In the genomic region with DNA sequence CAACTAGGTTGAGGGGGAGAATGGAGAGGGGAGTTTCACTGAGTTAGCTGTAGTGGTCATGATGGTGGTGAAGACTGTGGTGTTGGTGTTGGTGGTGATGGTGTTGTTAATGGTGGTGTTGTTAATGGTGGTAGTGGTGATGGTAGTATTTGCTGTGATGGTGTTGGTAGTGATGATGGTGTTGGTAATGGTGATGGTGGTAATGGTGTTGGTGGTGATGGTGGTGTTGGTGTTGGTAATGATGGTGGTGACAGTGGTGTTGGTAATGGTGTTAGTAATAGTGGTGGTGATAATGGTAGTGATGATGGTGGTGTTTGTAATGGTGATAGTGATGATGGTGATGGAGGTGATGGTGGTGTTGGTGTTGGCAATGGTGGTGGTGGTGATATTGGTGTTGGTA, we compare ENCODE assay signal across 2 cellular contexts.
TF ChIP-seq lines count a peak whose summit lies in the region.

No MANE protein-coding gene starts in this region.

TF ChIP-seq in HEK293, 187 proteins besides CTCF, POLR2A, EP300 and RAD21 (continues in another document):
- TF ChIP-seq ZNF768 (tag by site-specific recombination; IDR thresholded peaks at IDR 0.05) (no peak), GLI4 (tag by site-specific recombination; IDR thresholded peaks at IDR 0.05) (no peak), ZNF266 (tag by site-specific recombination; IDR thresholded peaks at IDR 0.05; ENCODE audit: low read depth) (0 out of 2 replicates have a peak, but pooled peaks have one; percentile 38), ZNF549 (tag by site-specific recombination; IDR thresholded peaks at IDR 0.05) (no peak), SP3 (tag by site-specific recombination; IDR thresholded peaks at IDR 0.05) (no peak), ZNF600 (tag by site-specific recombination; IDR thresholded peaks at IDR 0.05) (no peak), ZNF677 (tag by site-specific recombination; IDR thresholded peaks at IDR 0.05) (no peak), SALL2 (tag by site-specific recombination; IDR thresholded peaks at IDR 0.05; ENCODE audit: borderline replicate concordance) (0 out of 2 replicates have a peak, but pooled peaks have one; percentile 65), ZNF501 (tag by site-specific recombination; IDR thresholded peaks at IDR 0.05) (no peak), ZNF184 (tag by site-specific recombination; IDR thresholded peaks at IDR 0.05) (no peak), ZNF391 (tag by site-specific recombination; IDR thresholded peaks at IDR 0.05; ENCODE audit: borderline replicate concordance, low read depth) (no peak)
- TF ChIP-seq, protein P1, sequence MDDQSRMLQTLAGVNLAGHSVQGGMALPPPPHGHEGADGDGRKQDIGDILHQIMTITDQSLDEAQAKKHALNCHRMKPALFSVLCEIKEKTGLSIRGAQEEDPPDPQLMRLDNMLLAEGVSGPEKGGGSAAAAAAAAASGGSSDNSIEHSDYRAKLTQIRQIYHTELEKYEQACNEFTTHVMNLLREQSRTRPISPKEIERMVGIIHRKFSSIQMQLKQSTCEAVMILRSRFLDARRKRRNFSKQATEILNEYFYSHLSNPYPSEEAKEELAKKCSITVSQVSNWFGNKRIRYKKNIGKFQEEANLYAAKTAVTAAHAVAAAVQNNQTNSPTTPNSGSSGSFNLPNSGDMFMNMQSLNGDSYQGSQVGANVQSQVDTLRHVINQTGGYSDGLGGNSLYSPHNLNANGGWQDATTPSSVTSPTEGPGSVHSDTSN (CRISPR knock-in tag; IDR thresholded peaks at IDR 0.05) = no peak
- TF ChIP-seq, protein P2, sequence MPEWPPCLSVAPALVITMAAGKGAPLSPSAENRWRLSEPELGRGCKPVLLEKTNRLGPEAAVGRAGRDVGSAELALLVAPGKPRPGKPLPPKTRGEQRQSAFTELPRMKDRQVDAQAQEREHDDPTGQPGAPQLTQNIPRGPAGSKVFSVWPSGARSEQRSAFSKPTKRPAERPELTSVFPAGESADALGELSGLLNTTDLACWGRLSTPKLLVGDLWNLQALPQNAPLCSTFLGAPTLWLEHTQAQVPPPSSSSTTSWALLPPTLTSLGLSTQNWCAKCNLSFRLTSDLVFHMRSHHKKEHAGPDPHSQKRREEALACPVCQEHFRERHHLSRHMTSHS (tag by site-specific recombination; IDR thresholded peaks at IDR 0.05) = peak; percentile 61; the same call in 1 of the 2 replicates
- TF ChIP-seq, protein P3, sequence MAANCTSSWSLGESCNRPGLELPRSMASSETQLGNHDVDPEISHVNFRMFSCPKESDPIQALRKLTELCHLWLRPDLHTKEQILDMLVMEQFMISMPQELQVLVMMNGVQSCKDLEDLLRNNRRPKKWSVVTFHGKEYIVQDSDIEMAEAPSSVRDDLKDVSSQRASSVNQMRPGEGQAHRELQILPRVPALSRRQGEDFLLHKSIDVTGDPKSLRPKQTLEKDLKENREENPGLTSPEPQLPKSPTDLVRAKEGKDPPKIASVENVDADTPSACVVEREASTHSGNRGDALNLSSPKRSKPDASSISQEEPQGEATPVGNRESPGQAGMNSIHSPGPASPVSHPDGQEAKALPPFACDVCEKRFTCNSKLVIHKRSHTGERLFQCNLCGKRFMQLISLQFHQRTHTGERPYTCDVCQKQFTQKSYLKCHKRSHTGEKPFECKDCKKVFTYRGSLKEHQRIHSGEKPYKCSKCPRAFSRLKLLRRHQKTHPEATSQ (tag by site-specific recombination; IDR thresholded peaks at IDR 0.05) = no peak
- TF ChIP-seq, protein P4, sequence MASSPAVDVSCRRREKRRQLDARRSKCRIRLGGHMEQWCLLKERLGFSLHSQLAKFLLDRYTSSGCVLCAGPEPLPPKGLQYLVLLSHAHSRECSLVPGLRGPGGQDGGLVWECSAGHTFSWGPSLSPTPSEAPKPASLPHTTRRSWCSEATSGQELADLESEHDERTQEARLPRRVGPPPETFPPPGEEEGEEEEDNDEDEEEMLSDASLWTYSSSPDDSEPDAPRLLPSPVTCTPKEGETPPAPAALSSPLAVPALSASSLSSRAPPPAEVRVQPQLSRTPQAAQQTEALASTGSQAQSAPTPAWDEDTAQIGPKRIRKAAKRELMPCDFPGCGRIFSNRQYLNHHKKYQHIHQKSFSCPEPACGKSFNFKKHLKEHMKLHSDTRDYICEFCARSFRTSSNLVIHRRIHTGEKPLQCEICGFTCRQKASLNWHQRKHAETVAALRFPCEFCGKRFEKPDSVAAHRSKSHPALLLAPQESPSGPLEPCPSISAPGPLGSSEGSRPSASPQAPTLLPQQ (tag by site-specific recombination; IDR thresholded peaks at IDR 0.05) = no peak
- TF ChIP-seq, protein P5, sequence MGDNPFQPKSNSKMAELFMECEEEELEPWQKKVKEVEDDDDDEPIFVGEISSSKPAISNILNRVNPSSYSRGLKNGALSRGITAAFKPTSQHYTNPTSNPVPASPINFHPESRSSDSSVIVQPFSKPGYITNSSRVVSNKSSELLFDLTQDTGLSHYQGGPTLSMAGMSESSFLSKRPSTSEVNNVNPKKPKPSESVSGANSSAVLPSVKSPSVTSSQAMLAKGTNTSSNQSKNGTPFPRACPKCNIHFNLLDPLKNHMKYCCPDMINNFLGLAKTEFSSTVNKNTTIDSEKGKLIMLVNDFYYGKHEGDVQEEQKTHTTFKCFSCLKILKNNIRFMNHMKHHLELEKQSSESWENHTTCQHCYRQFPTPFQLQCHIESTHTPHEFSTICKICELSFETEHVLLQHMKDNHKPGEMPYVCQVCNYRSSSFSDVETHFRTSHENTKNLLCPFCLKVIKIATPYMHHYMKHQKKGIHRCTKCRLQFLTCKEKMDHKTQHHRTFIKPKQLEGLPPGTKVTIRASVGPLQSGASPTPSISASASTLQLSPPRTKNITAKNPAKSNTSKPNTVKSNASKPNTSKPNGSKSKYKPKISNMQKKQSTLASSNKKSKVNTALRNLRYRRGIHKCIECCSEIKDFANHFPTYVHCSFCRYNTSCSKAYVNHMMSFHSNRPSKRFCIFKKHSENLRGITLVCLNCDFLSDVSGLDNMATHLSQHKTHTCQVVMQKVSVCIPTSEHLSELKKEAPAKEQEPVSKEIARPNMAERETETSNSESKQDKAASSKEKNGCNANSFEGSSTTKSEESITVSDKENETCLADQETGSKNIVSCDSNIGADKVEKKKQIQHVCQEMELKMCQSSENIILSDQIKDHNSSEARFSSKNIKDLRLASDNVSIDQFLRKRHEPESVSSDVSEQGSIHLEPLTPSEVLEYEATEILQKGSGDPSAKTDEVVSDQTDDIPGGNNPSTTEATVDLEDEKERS (tag by site-specific recombination; IDR thresholded peaks at IDR 0.05) = no peak

TF ChIP-seq in H1, 55 proteins besides CTCF, POLR2A, EP300 and RAD21:
- TF ChIP-seq KDM5A (IDR thresholded peaks at IDR 0.05; ENCODE audit: low read length) (no peak), CTBP2 (IDR thresholded peaks at IDR 0.05; ENCODE audit: borderline replicate concordance, insufficient read depth, insufficient read length, low read length) (no peak), ASH2L (IDR thresholded peaks at IDR 0.05; ENCODE audit: low read length) (no peak), GABPA (IDR thresholded peaks at IDR 0.05; ENCODE audit: borderline replicate concordance, insufficient read depth, low read length) (no peak), TAF1 (IDR thresholded peaks at IDR 0.05; ENCODE audit: low read depth, low read length) (no peak), BACH1 (IDR thresholded peaks at IDR 0.05; ENCODE audit: low read length) (no peak), SIN3A (conservative IDR thresholded peaks at IDR 0.05 in 1 of 2, IDR thresholded peaks at IDR 0.05 in 1 of 2; ENCODE audit: low read depth in 1 of 2, low read length in 2 of 2) (no peak), JUND (IDR thresholded peaks at IDR 0.05; ENCODE audit: low read length) (no peak), SIX5 (IDR thresholded peaks at IDR 0.05; ENCODE audit: low read depth, low read length) (no peak), TEAD4 (IDR thresholded peaks at IDR 0.05; ENCODE audit: low read depth, low read length) (no peak), TAF7 (optimal IDR thresholded peaks at IDR 0.05; ENCODE audit: borderline replicate concordance, low read depth, low read length) (no peak), SUZ12 (IDR thresholded peaks at IDR 0.05; ENCODE audit: low read length) (no peak), SAP30 (IDR thresholded peaks at IDR 0.05; ENCODE audit: insufficient read depth, insufficient replicate concordance, low read length) (no peak), BRCA1 (IDR thresholded peaks at IDR 0.05; ENCODE audit: low read depth, low read length) (no peak), HDAC2 (IDR thresholded peaks at IDR 0.05; ENCODE audit: borderline replicate concordance in 1 of 2, low read depth in 2 of 2, low read length in 2 of 2) (no peak), YY1 (IDR thresholded peaks at IDR 0.05; ENCODE audit: low read depth, low read length) (no peak)
- TF ChIP-seq, protein P6, sequence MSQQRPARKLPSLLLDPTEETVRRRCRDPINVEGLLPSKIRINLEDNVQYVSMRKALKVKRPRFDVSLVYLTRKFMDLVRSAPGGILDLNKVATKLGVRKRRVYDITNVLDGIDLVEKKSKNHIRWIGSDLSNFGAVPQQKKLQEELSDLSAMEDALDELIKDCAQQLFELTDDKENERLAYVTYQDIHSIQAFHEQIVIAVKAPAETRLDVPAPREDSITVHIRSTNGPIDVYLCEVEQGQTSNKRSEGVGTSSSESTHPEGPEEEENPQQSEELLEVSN (IDR thresholded peaks at IDR 0.05) = no peak
- TF ChIP-seq, protein P7, sequence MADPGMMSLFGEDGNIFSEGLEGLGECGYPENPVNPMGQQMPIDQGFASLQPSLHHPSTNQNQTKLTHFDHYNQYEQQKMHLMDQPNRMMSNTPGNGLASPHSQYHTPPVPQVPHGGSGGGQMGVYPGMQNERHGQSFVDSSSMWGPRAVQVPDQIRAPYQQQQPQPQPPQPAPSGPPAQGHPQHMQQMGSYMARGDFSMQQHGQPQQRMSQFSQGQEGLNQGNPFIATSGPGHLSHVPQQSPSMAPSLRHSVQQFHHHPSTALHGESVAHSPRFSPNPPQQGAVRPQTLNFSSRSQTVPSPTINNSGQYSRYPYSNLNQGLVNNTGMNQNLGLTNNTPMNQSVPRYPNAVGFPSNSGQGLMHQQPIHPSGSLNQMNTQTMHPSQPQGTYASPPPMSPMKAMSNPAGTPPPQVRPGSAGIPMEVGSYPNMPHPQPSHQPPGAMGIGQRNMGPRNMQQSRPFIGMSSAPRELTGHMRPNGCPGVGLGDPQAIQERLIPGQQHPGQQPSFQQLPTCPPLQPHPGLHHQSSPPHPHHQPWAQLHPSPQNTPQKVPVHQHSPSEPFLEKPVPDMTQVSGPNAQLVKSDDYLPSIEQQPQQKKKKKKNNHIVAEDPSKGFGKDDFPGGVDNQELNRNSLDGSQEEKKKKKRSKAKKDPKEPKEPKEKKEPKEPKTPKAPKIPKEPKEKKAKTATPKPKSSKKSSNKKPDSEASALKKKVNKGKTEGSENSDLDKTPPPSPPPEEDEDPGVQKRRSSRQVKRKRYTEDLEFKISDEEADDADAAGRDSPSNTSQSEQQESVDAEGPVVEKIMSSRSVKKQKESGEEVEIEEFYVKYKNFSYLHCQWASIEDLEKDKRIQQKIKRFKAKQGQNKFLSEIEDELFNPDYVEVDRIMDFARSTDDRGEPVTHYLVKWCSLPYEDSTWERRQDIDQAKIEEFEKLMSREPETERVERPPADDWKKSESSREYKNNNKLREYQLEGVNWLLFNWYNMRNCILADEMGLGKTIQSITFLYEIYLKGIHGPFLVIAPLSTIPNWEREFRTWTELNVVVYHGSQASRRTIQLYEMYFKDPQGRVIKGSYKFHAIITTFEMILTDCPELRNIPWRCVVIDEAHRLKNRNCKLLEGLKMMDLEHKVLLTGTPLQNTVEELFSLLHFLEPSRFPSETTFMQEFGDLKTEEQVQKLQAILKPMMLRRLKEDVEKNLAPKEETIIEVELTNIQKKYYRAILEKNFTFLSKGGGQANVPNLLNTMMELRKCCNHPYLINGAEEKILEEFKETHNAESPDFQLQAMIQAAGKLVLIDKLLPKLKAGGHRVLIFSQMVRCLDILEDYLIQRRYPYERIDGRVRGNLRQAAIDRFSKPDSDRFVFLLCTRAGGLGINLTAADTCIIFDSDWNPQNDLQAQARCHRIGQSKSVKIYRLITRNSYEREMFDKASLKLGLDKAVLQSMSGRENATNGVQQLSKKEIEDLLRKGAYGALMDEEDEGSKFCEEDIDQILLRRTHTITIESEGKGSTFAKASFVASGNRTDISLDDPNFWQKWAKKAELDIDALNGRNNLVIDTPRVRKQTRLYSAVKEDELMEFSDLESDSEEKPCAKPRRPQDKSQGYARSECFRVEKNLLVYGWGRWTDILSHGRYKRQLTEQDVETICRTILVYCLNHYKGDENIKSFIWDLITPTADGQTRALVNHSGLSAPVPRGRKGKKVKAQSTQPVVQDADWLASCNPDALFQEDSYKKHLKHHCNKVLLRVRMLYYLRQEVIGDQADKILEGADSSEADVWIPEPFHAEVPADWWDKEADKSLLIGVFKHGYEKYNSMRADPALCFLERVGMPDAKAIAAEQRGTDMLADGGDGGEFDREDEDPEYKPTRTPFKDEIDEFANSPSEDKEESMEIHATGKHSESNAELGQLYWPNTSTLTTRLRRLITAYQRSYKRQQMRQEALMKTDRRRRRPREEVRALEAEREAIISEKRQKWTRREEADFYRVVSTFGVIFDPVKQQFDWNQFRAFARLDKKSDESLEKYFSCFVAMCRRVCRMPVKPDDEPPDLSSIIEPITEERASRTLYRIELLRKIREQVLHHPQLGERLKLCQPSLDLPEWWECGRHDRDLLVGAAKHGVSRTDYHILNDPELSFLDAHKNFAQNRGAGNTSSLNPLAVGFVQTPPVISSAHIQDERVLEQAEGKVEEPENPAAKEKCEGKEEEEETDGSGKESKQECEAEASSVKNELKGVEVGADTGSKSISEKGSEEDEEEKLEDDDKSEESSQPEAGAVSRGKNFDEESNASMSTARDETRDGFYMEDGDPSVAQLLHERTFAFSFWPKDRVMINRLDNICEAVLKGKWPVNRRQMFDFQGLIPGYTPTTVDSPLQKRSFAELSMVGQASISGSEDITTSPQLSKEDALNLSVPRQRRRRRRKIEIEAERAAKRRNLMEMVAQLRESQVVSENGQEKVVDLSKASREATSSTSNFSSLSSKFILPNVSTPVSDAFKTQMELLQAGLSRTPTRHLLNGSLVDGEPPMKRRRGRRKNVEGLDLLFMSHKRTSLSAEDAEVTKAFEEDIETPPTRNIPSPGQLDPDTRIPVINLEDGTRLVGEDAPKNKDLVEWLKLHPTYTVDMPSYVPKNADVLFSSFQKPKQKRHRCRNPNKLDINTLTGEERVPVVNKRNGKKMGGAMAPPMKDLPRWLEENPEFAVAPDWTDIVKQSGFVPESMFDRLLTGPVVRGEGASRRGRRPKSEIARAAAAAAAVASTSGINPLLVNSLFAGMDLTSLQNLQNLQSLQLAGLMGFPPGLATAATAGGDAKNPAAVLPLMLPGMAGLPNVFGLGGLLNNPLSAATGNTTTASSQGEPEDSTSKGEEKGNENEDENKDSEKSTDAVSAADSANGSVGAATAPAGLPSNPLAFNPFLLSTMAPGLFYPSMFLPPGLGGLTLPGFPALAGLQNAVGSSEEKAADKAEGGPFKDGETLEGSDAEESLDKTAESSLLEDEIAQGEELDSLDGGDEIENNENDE (IDR thresholded peaks at IDR 0.05; ENCODE audit: insufficient replicate concordance, low read length) = no peak
- TF ChIP-seq, protein P8, sequence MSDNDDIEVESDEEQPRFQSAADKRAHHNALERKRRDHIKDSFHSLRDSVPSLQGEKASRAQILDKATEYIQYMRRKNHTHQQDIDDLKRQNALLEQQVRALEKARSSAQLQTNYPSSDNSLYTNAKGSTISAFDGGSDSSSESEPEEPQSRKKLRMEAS (IDR thresholded peaks at IDR 0.05) = no peak
